Comparison of ENCODE assay signal across 26 cellular contexts in the genomic region with DNA sequence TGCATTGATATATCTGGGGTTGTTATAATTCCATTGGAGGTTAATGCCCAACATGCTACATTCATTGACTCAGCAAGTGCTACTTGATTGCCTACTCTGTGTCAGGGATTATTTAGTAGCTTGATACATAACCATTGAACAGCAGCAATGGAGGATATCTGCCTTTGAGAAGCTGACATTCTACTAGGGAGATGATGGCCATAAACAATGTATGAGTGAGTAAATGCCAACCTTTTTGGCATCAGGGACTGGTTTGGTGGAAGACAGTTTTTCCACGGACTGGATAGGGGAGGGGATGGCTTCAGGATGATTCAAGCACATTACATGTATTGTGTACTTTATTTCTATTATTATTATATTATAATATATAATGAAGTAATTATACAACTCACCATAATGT. TPM values are rescaled to one million over a fixed set of nuclear protein-coding genes. Genes with fewer than 3 reads are reported as not detected.
"Had no signal": no experiment of that assay in that cellular context is flagged by ENCODE, and none has a peak within 500 bp of the region (broad histone marks: within the 10 kb centered on the region; RNA-seq: fewer than 3 reads in every experiment).

No MANE protein-coding gene starts in this region.

- H3K4me3 Mint-ChIP-seq: effector memory CD8-positive, alpha-beta T cell; memory B cell; naive B cell; natural killer cell treated with Interleukin-12 subunit alpha and Interleukin-12 subunit beta and Interleukin-15 and Interleukin-18, amount 100 ng/mL, for 72 hours; neural crest cell; stimulated activated effector memory CD8-positive, alpha-beta T cell treated with anti-CD3 and anti-CD28 coated beads, Interleukin-12 subunit alpha, Interleukin-12 subunit beta, amount 100 ng/mL, for 72 hours had no signal

- H3K4me1 ChIP-seq: parathyroid adenoma had no signal

- H3K4me3 ChIP-seq: gastrocnemius medialis, lung, mucosa of descending colon, smooth muscle cell, thoracic aorta, transverse colon had no signal

- H3K9me3 ChIP-seq: gastrocnemius medialis, thoracic aorta, transverse colon had no signal

- H2AFZ ChIP-seq: parathyroid adenoma had no signal

- H3K27ac ChIP-seq: epithelial cell of prostate, parathyroid adenoma, thoracic aorta, transverse colon had no signal

- H3K27ac Mint-ChIP-seq: effector memory CD8-positive, alpha-beta T cell; memory B cell; progenitor cell of endocrine pancreas; stimulated activated effector memory CD8-positive, alpha-beta T cell treated with anti-CD3 and anti-CD28 coated beads, Interleukin-12 subunit alpha, Interleukin-12 subunit beta, amount 100 ng/mL, for 72 hours had no signal

- H3K9ac ChIP-seq: parathyroid adenoma had no signal

- FAIRE-seq: kidney had no signal

- H3K9me3 Mint-ChIP-seq: effector memory CD8-positive, alpha-beta T cell; natural killer cell treated with Interleukin-12 subunit alpha and Interleukin-12 subunit beta and Interleukin-15 and Interleukin-18, amount 100 ng/mL, for 72 hours; stimulated activated effector memory CD8-positive, alpha-beta T cell treated with anti-CD3 and anti-CD28 coated beads, Interleukin-12 subunit alpha, Interleukin-12 subunit beta, amount 100 ng/mL, for 72 hours had no signal

- DNase-seq: cerebellar nuclear complex; cortex of kidney; effector memory CD8-positive, alpha-beta T cell; gastrocnemius medialis; head of caudate nucleus; kidney; mucosa of descending colon; naive B cell; stimulated activated CD4-positive, alpha-beta T cell treated with anti-CD3 and anti-CD28 coated beads, Interleukin-12 subunit alpha, Interleukin-12 subunit beta, amount 100 ng/mL, for 4 hours; stimulated activated CD4-positive, alpha-beta T cell treated with anti-CD3 and anti-CD28 coated beads, Interleukin-1b, Interleukin-23, amount 100 ng/mL, for 48 hours; stimulated activated CD4-positive, alpha-beta T cell treated with anti-CD3 and anti-CD28 coated beads, Interleukin-4, amount 100 ng/mL, for 24 hours; stimulated activated naive CD4-positive, alpha-beta T cell treated with Interleukin-2 at 50 U/mL for 16 hours; transverse colon had no signal

- H3K27me3 ChIP-seq: gastrocnemius medialis, transverse colon had no signal

- ATAC-seq: effector memory CD8-positive, alpha-beta T cell; gastrocnemius medialis; left lobe of liver; mucosa of descending colon; natural killer cell treated with Interleukin-12 subunit alpha and Interleukin-12 subunit beta and Interleukin-15 and Interleukin-18, amount 100 ng/mL, for 72 hours; sciatic nerve; stimulated activated effector memory CD8-positive, alpha-beta T cell treated with anti-CD3 and anti-CD28 coated beads, Interleukin-12 subunit alpha, Interleukin-12 subunit beta, amount 100 ng/mL, for 72 hours had no signal

- H3K4me2 ChIP-seq: smooth muscle cell had no signal

- H3K27me3 Mint-ChIP-seq: effector memory CD8-positive, alpha-beta T cell; memory B cell; naive B cell; natural killer cell treated with Interleukin-12 subunit alpha and Interleukin-12 subunit beta and Interleukin-15 and Interleukin-18, amount 100 ng/mL, for 72 hours; progenitor cell of endocrine pancreas had no signal

- H3K79me2 ChIP-seq: parathyroid adenoma had no signal

RNA-seq across cellular contexts. Expression of a gene that starts 31.9 kb away (rescaled TPM):
- total RNA-seq: glomerular endothelial cell had no signal
